Comparison of ENCODE assay signal across 8 cellular contexts in the genomic region with DNA sequence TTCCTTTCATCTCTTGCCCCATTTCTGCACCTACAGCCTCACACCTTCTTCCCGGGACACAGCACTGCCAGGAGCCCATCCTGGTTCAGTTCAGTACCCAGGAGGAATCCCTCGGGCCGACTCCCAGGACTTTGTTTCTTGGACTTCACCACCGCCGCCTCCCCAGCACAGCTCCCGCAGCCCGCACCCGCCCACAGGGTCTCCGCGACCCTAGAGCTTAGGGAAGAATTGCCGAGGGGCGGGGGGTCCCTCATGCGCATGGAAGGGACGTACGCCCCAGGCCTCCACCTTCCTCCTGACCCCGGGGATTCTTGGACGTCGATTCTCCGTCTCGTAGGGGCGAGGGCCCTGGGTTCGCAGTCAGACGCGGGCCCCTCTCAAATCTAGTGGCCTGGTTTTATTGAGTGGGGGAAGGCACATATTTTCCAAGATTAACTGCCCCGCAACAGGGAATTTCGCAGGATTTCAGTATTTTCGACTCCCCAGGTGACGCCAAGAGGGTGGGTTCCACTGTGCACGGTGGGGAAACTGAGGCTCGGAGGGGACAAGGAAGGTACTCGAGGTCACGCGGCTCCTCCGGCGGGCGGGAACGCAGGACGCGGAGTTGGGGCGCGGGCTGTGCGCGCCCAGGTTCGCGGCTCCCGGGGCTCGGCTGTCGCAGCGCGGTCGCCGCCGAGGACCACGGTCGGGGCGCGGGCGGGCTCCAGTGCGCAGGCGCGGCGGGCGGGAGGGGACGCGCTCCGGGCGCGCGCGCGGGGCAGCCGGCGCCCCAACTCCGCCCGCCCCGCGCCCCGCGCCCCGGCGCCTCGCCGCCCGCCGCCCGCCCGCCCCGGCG. TPM values are rescaled to one million over a fixed set of nuclear protein-coding genes. Genes with fewer than 3 reads are reported as not detected.
DNase-seq lines count a peak whose midpoint lies in the region; ATAC-seq, FAIRE-seq and TF ChIP-seq lines count a peak whose summit lies in the region.

A gene (plus strand): TSS at position 733 of the 835 bp plus-strand sequence. CDS start 176 bp downstream, outside the sequence.

- DNase-seq in cardiac muscle cell (ENCODE audit: low read depth in 1 of 2, low spot score in 1 of 2) (peak in 1 of 2 donors; percentile 63), Right ventricle myocardium inferior (ENCODE audit: missing footprints) (no peak), T-helper 17 cell (no peak), frontal cortex (ENCODE audit: low spot score in 2 of 2) (peak; percentile 62 to 70), retina (peak; percentile 68), RKO (ENCODE audit: low spot score) (no peak)

- H3K4me3 ChIP-seq in cardiac muscle cell: peak within 1 kb of the TSS; percentile 92

- peaks cover 33% of the 10 kb centered on the region for H3K27me3 ChIP-seq in cardiac muscle cell

- peaks cover 57% of the 10 kb centered on the region for H3K27me3 Mint-ChIP-seq in T-helper 17 cell

- no peak within 1 kb of the TSS for H3K27ac Mint-ChIP-seq in T-helper 17 cell

- H3K4me1 Mint-ChIP-seq in T-helper 17 cell: no peaks in the 10 kb centered on the region

- FAIRE-seq in frontal cortex (lab: Jason Lieb, UNC): no peak

- no peaks in the 10 kb centered on the region for H3K36me3 Mint-ChIP-seq in T-helper 17 cell (ENCODE audit: low read depth)

- no peak for TF ChIP-seq CTCF in cardiac muscle cell (IDR thresholded peaks at IDR 0.05; ENCODE audit: low read depth, low read length)

- H3K27ac ChIP-seq in cardiac muscle cell: no peak within 1 kb of the TSS

- ATAC-seq in Right ventricle myocardium inferior (no peak), T-helper 17 cell (no peak), GM21390 (IDR thresholded peaks at IDR 0.05; ENCODE audit: unreplicated experiment) (no peak), GM21737 (IDR thresholded peaks at IDR 0.05; ENCODE audit: unreplicated experiment) (no peak)

- peak within 1 kb of the TSS; percentile 60 for H3K4me3 Mint-ChIP-seq in T-helper 17 cell

- H3K9me3 ChIP-seq in cardiac muscle cell (ENCODE audit: low read depth) (no peaks in the 10 kb centered on the region), T-helper 17 cell (ENCODE audit: control insufficient read depth, low read length, poor library complexity, severe bottlenecking) (no peaks in the 10 kb centered on the region)

- no peaks in the 10 kb centered on the region for H3K36me3 ChIP-seq in cardiac muscle cell

- peaks cover 4% of the 10 kb centered on the region for H3K4me1 ChIP-seq in cardiac muscle cell (ENCODE audit: low read depth)

- intact Hi-C loops in Right ventricle myocardium inferior (cut with DNase I): no loop called here

RNA-seq across cellular contexts. Expression of the gene that starts here (rescaled TPM):
- total RNA-seq in cardiac muscle cell: 12.6 and 22.9 TPM in 2 replicates
- 15.6 and 21.2 TPM in 2 replicates for polyA plus RNA-seq in cardiac muscle cell
- 5.9 TPM for total RNA-seq in Right ventricle myocardium inferior
- total RNA-seq in T-helper 17 cell: not detected
- 92.1 TPM for total RNA-seq in frontal cortex

Comparison
In these comparisons a context has a peak if more than half of its experiments do, and no peak if none do; other contexts are left out.
1. DNase-seq: peak in frontal cortex (2 of 2) and retina (single experiment); none in Right ventricle myocardium inferior (single experiment), T-helper 17 cell (0 of 3) and RKO (single experiment).